In genomic region chr6:72649032-72649984, GRCh38 we compare ENCODE assay signal across 10 cellular contexts. TPM values are rescaled to one million over a fixed set of nuclear protein-coding genes. Genes with fewer than 3 reads are reported as not detected.
DNase-seq lines count a peak whose midpoint lies in the region; ATAC-seq and TF ChIP-seq lines count a peak whose summit lies in the region.
"Had no signal": no experiment of that assay in that cellular context is flagged by ENCODE, and none has a peak within 500 bp of the region (broad histone marks: within the 10 kb centered on the region; RNA-seq: fewer than 3 reads in every experiment).

No MANE protein-coding gene starts in this region.

- no peaks in the 10 kb centered on the region for H3K9me3 Mint-ChIP-seq in stimulated activated memory B cell treated with anti-CD40 and anti-IgM and Interleukin-4, amounts not matched to agents 10 μg/mL and 1 μg/mL and 100 μg/mL, for 72 hours
- no peaks in the 10 kb centered on the region for H3K9me3 Mint-ChIP-seq in glutamatergic neuron (ENCODE audit: unreplicated experiment)

- in situ Hi-C loops in HAP-1 (cut with MboI; ENCODE audit: low sequenced_read_pairs): no loop called here

- peaks cover 69% of the 10 kb centered on the region for H3K4me1 Mint-ChIP-seq in stimulated activated memory B cell treated with anti-CD40 and anti-IgM and Interleukin-4, amounts not matched to agents 10 μg/mL and 1 μg/mL and 100 μg/mL, for 72 hours
- H3K4me1 Mint-ChIP-seq in glutamatergic neuron (ENCODE audit: low read depth, unreplicated experiment): peaks cover 13% of the 10 kb centered on the region

- no peak overlapping the region for H3K4me3 ChIP-seq in adipocyte (ENCODE audit: low read length)
- no peak overlapping the region for H3K4me3 ChIP-seq in HAP-1
- no peak overlapping the region for H3K4me3 ChIP-seq in stomach
- H3K4me3 ChIP-seq: gastrocnemius medialis, tibial nerve had no signal

- no peaks in the 10 kb centered on the region for H3K9me3 ChIP-seq in adipocyte (ENCODE audit: control insufficient read depth, low read length)
- no peaks in the 10 kb centered on the region for H3K9me3 ChIP-seq in HAP-1
- H3K9me3 ChIP-seq in stomach: no peaks in the 10 kb centered on the region
- H3K9me3 ChIP-seq: gastrocnemius medialis, tibial nerve had no signal

- DNase-seq in AG08396 (ENCODE audit: low spot score): peak; percentile 14
- peak; percentile 89 for DNase-seq in adipocyte (ENCODE audit: low read depth)
- DNase-seq in glutamatergic neuron: no peak
- DNase-seq in HAP-1 (ENCODE audit: low spot score in 2 of 2): no peak
- DNase-seq in stomach: no peak
- DNase-seq: gastrocnemius medialis had no signal

- no peak for TF ChIP-seq POLR2A in stomach (IDR thresholded peaks at IDR 0.05)

- no peak for TF ChIP-seq CTCF in glutamatergic neuron (IDR thresholded peaks at IDR 0.05; ENCODE audit: partially characterized antibody, unreplicated experiment)
- TF ChIP-seq CTCF in stomach (IDR thresholded peaks at IDR 0.05): no peak

- H3K27me3 ChIP-seq in adipocyte (replicated peaks; ENCODE audit: control insufficient read depth, insufficient read depth, low read length): peaks cover 4% of the 10 kb centered on the region
- no peaks in the 10 kb centered on the region for H3K27me3 ChIP-seq in HAP-1 (ENCODE audit: low read depth)
- no peaks in the 10 kb centered on the region for H3K27me3 ChIP-seq in stomach
- H3K27me3 ChIP-seq: gastrocnemius medialis, tibial nerve had no signal

- no peak overlapping the region for H3K27ac ChIP-seq in stomach
- H3K27ac ChIP-seq: gastrocnemius medialis, tibial nerve had no signal

- H3K4me1 ChIP-seq in adipocyte (ENCODE audit: control insufficient read depth, insufficient read depth, low read length) (peaks cover 18% of the 10 kb centered on the region), HAP-1 (no peaks in the 10 kb centered on the region), stomach (peaks cover 0 to 4% (median 2%) of the 10 kb centered on the region in 4 donors)

- TF ChIP-seq EP300 in stomach (IDR thresholded peaks at IDR 0.05): no peak

- intact Hi-C loops in stomach (cut with DNase I; ENCODE audit: low total_unique reads): no loop called here

- no peak overlapping the region for H3K9ac ChIP-seq in adipocyte (ENCODE audit: low read length)

- ATAC-seq in GM19023 (IDR thresholded peaks at IDR 0.05; ENCODE audit: unreplicated experiment) (peak; percentile 71), HG03139 (IDR thresholded peaks at IDR 0.05; ENCODE audit: unreplicated experiment) (peak; percentile 40)
- ATAC-seq in stimulated activated memory B cell treated with anti-CD40 and anti-IgM and Interleukin-4, amounts not matched to agents 10 μg/mL and 1 μg/mL and 100 μg/mL, for 72 hours: peak; percentile 77

- no peaks in the 10 kb centered on the region for H3K27me3 Mint-ChIP-seq in stimulated activated memory B cell treated with anti-CD40 and anti-IgM and Interleukin-4, amounts not matched to agents 10 μg/mL and 1 μg/mL and 100 μg/mL, for 72 hours
- peaks cover 2% of the 10 kb centered on the region for H3K27me3 Mint-ChIP-seq in glutamatergic neuron (ENCODE audit: unreplicated experiment)

- WGBS in stomach, 5 donors: 70 to 77% (median 74%) methylated on average over 8 of the region's 8 CpGs

- peak overlapping the region; percentile 87 for H3K27ac Mint-ChIP-seq in stimulated activated memory B cell treated with anti-CD40 and anti-IgM and Interleukin-4, amounts not matched to agents 10 μg/mL and 1 μg/mL and 100 μg/mL, for 72 hours
- H3K27ac Mint-ChIP-seq in glutamatergic neuron (ENCODE audit: unreplicated experiment): no peak overlapping the region

- peak overlapping the region; percentile 63 for H3K4me3 Mint-ChIP-seq in stimulated activated memory B cell treated with anti-CD40 and anti-IgM and Interleukin-4, amounts not matched to agents 10 μg/mL and 1 μg/mL and 100 μg/mL, for 72 hours
- no peak overlapping the region for H3K4me3 Mint-ChIP-seq in glutamatergic neuron (ENCODE audit: unreplicated experiment)

- H3K36me3 ChIP-seq in adipocyte (ENCODE audit: control insufficient read depth, insufficient read depth, low read length, severe bottlenecking) (no peaks in the 10 kb centered on the region), HAP-1 (replicated peaks) (no peaks in the 10 kb centered on the region), stomach (no peaks in the 10 kb centered on the region)
- H3K36me3 ChIP-seq: gastrocnemius medialis, tibial nerve had no signal

- peaks cover 7% of the 10 kb centered on the region for H3K36me3 Mint-ChIP-seq in stimulated activated memory B cell treated with anti-CD40 and anti-IgM and Interleukin-4, amounts not matched to agents 10 μg/mL and 1 μg/mL and 100 μg/mL, for 72 hours
- no peaks in the 10 kb centered on the region for H3K36me3 Mint-ChIP-seq in glutamatergic neuron (ENCODE audit: unreplicated experiment)

RNA-seq across cellular contexts. Expression of gene KCNQ5, which starts 27.4 kb away (rescaled TPM):
- 1.5 TPM for total RNA-seq in glutamatergic neuron (ENCODE audit: unreplicated experiment)
- total RNA-seq in stomach: 1 to 10 TPM in 2 of 5 donors, under 1 TPM in 1, not detected in 2; 0.45 to 2.8 (median 2.6) TPM
- polyA plus RNA-seq in stomach: under 1 TPM; 0.12 to 0.30 (median 0.15) TPM

Comparison
In these comparisons a context has a peak if more than half of its experiments do, and no peak if none do; other contexts are left out.
1. DNase-seq: peak in AG08396 (single experiment) and adipocyte (single experiment); none in glutamatergic neuron (single experiment), HAP-1 (0 of 2) and stomach (single experiment).
2. Peak in every context shown above with its lines, with median percentiles within 50 percentile points of each other: ATAC-seq.